Comparison of ENCODE assay signal across 1 cellular context in the genomic region with DNA sequence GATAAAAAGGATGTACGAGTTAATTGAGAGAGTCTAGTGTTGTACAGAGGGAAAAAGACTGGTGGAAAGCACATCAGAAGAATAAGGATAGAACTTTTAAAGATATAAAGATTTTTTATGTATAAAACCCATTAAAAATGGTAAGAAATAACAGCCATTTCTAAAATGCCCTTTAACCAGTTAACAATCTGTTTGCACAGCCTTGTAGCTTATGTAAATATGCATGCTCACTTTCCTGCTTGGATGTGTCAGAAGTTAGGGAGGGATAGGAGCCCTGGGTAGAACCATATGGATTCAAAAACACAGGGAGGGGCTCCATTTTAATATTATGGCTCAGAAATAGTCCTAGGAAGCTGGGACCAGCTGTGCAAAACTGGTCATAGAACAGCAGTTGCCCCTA.
TF ChIP-seq lines count a peak whose summit lies in the region.

No MANE protein-coding gene starts in this region.

TF ChIP-seq in A549, 52 proteins besides CTCF, POLR2A, EP300 and RAD21 (continued from another document):
- TF ChIP-seq, protein P1, sequence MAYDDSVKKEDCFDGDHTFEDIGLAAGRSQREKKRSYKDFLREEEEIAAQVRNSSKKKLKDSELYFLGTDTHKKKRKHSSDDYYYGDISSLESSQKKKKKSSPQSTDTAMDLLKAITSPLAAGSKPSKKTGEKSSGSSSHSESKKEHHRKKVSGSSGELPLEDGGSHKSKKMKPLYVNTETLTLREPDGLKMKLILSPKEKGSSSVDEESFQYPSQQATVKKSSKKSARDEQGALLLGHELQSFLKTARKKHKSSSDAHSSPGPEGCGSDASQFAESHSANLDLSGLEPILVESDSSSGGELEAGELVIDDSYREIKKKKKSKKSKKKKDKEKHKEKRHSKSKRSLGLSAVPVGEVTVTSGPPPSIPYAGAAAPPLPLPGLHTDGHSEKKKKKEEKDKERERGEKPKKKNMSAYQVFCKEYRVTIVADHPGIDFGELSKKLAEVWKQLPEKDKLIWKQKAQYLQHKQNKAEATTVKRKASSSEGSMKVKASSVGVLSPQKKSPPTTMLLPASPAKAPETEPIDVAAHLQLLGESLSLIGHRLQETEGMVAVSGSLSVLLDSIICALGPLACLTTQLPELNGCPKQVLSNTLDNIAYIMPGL (CRISPR knock-in tag; IDR thresholded peaks at IDR 0.05; ENCODE audit: borderline replicate concordance) = no peak
- TF ChIP-seq, protein P2, sequence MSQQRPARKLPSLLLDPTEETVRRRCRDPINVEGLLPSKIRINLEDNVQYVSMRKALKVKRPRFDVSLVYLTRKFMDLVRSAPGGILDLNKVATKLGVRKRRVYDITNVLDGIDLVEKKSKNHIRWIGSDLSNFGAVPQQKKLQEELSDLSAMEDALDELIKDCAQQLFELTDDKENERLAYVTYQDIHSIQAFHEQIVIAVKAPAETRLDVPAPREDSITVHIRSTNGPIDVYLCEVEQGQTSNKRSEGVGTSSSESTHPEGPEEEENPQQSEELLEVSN (IDR thresholded peaks at IDR 0.05; ENCODE audit: borderline replicate concordance, low read depth) = no peak
- no peak for TF ChIP-seq KDM5A (IDR thresholded peaks at IDR 0.05)
- TF ChIP-seq EHMT2 (IDR thresholded peaks at IDR 0.05; ENCODE audit: low read depth) = no peak
- TF ChIP-seq ESRRA (IDR thresholded peaks at IDR 0.05; ENCODE audit: borderline replicate concordance, low read length) = no peak
- no peak for TF ChIP-seq NR3C1 (IDR thresholded peaks at IDR 0.05)
- no peak for TF ChIP-seq SMC3 (IDR thresholded peaks at IDR 0.05)
- TF ChIP-seq TP53 (CRISPR knock-in tag; IDR thresholded peaks at IDR 0.05) = no peak
